8 cellular contexts compared by ENCODE assay signal in genomic region chr7:150514748-150515222, GRCh38. TPM values are rescaled to one million over a fixed set of nuclear protein-coding genes. Genes with fewer than 3 reads are reported as not detected.
A peak's percentile ranks its signal among the peaks of the same experiment; 100 is the strongest.
DNase-seq lines count a peak whose midpoint lies in the region; ATAC-seq and TF ChIP-seq lines count a peak whose summit lies in the region.

Gene GIMAP7 (plus strand): TSS chr7:150514872. CDS start chr7:150519975, 5,103 bp downstream.

- no peak for DNase-seq in GM23338 (ENCODE audit: low spot score)
- DNase-seq in activated CD4-positive, alpha-beta T cell treated with anti-CD3 and anti-CD28 coated beads, Interleukin-2, amount 50 U/mL, for 48 hours: peak; percentile 54 to 68
- DNase-seq in Right ventricle myocardium superior: peak; percentile 43
- DNase-seq in stimulated activated CD4-positive, alpha-beta T cell treated with anti-CD3 and anti-CD28 coated beads, TNF-alpha, amount 100 ng/mL, for 4 hours (ENCODE audit: low read depth in 3 of 3): peak in 2 of 3 experiments; percentile 23 to 36
- no peak for DNase-seq in amniotic stem cell (lab: John Stamatoyannopoulos, UW)
- DNase-seq in AG20443 (ENCODE audit: low spot score): no peak
- DNase-seq in germinal center (ENCODE audit: low spot score): no peak

- no peaks in the 10 kb centered on the region for H3K79me2 ChIP-seq in GM23338 (replicated peaks; ENCODE audit: insufficient read depth)

- H3K9me3 ChIP-seq in BLaER1: no peaks in the 10 kb centered on the region

- H3K9me2 ChIP-seq in GM23338 (ENCODE audit: insufficient read depth): peaks cover 11% of the 10 kb centered on the region; the same call in 1 of the 2 replicates

- H3K27ac ChIP-seq in BLaER1: no peak within 1 kb of the TSS
- no peak within 1 kb of the TSS for H3K27ac ChIP-seq in GM23338 (ENCODE audit: low read depth)

- H3K27me3 Mint-ChIP-seq in GM23338 (ENCODE audit: insufficient read depth, low read depth, poor library complexity): no peaks in the 10 kb centered on the region

- no peaks in the 10 kb centered on the region for H3K9me3 Mint-ChIP-seq in GM23338

- H3K4me2 ChIP-seq in BLaER1: peak within 1 kb of the TSS; percentile 15; the same call in 1 of the 2 replicates
- H3K4me2 ChIP-seq in GM23338: no peak within 1 kb of the TSS

- H3K4me1 ChIP-seq in BLaER1: no peaks in the 10 kb centered on the region
- H3K4me1 ChIP-seq in GM23338 (ENCODE audit: insufficient read depth): no peaks in the 10 kb centered on the region

- no peaks in the 10 kb centered on the region for H3K36me3 ChIP-seq in BLaER1
- no peaks in the 10 kb centered on the region for H3K36me3 ChIP-seq in GM23338 (ENCODE audit: insufficient read depth)

- intact Hi-C loops in Right ventricle myocardium superior (cut with DNase I): no loop called here

- no peaks in the 10 kb centered on the region for H3F3A ChIP-seq in GM23338 (replicated peaks; ENCODE audit: low read depth)

- no peak; the same call in 2 of the 3 replicates for ATAC-seq in GM23338
- ATAC-seq in Right ventricle myocardium superior (ENCODE audit: poor library complexity): peak; percentile 71

- H3K27ac Mint-ChIP-seq in GM23338: no peak within 1 kb of the TSS

- no peaks in the 10 kb centered on the region for H3K36me3 Mint-ChIP-seq in GM23338 (ENCODE audit: low read depth)

- peaks cover 6% of the 10 kb centered on the region; the same call in 2 of the 3 replicates for H3K4me1 Mint-ChIP-seq in GM23338

- H2AFZ ChIP-seq in GM23338: peak within 1 kb of the TSS; percentile 70; the same call in 1 of the 2 replicates

- H3K4me3 Mint-ChIP-seq in GM23338: no peak within 1 kb of the TSS

- no peaks in the 10 kb centered on the region for H4K20me1 ChIP-seq in BLaER1
- no peaks in the 10 kb centered on the region for H4K20me1 ChIP-seq in GM23338 (replicated peaks; ENCODE audit: insufficient read depth)

- no peak for TF ChIP-seq CTCF in GM23338 (conservative IDR thresholded peaks at IDR 0.05; ENCODE audit: low read depth in 2 of 2)

- H3K4me3 ChIP-seq in BLaER1: no peak within 1 kb of the TSS
- no peak within 1 kb of the TSS for H3K4me3 ChIP-seq in GM23338

- H3K9ac ChIP-seq in BLaER1: no peak within 1 kb of the TSS

- H3K27me3 ChIP-seq in BLaER1 (no peaks in the 10 kb centered on the region), GM23338 (ENCODE audit: insufficient read depth) (no peaks in the 10 kb centered on the region)

TF ChIP-seq in GM23338, 12 proteins besides CTCF, POLR2A, EP300 and RAD21 (continues in another document):
- TF ChIP-seq ZNF331 (CRISPR knock-in tag; IDR thresholded peaks at IDR 0.05; ENCODE audit: low read depth) (no peak), STAT1 (IDR thresholded peaks at IDR 0.05; ENCODE audit: unreplicated experiment) (no peak), CREB1 (CRISPR knock-in tag; IDR thresholded peaks at IDR 0.05; ENCODE audit: low read depth) (no peak), POLR2AphosphoS5 (IDR thresholded peaks at IDR 0.05; ENCODE audit: low read depth) (no peak), ZNF114 (CRISPR knock-in tag; IDR thresholded peaks at IDR 0.05) (no peak), JUNB (IDR thresholded peaks at IDR 0.05; ENCODE audit: unreplicated experiment) (no peak), EZH2 (IDR thresholded peaks at IDR 0.05; ENCODE audit: low read depth, unreplicated experiment) (no peak)
- TF ChIP-seq, protein P1, sequence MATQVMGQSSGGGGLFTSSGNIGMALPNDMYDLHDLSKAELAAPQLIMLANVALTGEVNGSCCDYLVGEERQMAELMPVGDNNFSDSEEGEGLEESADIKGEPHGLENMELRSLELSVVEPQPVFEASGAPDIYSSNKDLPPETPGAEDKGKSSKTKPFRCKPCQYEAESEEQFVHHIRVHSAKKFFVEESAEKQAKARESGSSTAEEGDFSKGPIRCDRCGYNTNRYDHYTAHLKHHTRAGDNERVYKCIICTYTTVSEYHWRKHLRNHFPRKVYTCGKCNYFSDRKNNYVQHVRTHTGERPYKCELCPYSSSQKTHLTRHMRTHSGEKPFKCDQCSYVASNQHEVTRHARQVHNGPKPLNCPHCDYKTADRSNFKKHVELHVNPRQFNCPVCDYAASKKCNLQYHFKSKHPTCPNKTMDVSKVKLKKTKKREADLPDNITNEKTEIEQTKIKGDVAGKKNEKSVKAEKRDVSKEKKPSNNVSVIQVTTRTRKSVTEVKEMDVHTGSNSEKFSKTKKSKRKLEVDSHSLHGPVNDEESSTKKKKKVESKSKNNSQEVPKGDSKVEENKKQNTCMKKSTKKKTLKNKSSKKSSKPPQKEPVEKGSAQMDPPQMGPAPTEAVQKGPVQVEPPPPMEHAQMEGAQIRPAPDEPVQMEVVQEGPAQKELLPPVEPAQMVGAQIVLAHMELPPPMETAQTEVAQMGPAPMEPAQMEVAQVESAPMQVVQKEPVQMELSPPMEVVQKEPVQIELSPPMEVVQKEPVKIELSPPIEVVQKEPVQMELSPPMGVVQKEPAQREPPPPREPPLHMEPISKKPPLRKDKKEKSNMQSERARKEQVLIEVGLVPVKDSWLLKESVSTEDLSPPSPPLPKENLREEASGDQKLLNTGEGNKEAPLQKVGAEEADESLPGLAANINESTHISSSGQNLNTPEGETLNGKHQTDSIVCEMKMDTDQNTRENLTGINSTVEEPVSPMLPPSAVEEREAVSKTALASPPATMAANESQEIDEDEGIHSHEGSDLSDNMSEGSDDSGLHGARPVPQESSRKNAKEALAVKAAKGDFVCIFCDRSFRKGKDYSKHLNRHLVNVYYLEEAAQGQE (IDR thresholded peaks at IDR 0.05; ENCODE audit: unreplicated experiment): no peak
- TF ChIP-seq, protein P2, sequence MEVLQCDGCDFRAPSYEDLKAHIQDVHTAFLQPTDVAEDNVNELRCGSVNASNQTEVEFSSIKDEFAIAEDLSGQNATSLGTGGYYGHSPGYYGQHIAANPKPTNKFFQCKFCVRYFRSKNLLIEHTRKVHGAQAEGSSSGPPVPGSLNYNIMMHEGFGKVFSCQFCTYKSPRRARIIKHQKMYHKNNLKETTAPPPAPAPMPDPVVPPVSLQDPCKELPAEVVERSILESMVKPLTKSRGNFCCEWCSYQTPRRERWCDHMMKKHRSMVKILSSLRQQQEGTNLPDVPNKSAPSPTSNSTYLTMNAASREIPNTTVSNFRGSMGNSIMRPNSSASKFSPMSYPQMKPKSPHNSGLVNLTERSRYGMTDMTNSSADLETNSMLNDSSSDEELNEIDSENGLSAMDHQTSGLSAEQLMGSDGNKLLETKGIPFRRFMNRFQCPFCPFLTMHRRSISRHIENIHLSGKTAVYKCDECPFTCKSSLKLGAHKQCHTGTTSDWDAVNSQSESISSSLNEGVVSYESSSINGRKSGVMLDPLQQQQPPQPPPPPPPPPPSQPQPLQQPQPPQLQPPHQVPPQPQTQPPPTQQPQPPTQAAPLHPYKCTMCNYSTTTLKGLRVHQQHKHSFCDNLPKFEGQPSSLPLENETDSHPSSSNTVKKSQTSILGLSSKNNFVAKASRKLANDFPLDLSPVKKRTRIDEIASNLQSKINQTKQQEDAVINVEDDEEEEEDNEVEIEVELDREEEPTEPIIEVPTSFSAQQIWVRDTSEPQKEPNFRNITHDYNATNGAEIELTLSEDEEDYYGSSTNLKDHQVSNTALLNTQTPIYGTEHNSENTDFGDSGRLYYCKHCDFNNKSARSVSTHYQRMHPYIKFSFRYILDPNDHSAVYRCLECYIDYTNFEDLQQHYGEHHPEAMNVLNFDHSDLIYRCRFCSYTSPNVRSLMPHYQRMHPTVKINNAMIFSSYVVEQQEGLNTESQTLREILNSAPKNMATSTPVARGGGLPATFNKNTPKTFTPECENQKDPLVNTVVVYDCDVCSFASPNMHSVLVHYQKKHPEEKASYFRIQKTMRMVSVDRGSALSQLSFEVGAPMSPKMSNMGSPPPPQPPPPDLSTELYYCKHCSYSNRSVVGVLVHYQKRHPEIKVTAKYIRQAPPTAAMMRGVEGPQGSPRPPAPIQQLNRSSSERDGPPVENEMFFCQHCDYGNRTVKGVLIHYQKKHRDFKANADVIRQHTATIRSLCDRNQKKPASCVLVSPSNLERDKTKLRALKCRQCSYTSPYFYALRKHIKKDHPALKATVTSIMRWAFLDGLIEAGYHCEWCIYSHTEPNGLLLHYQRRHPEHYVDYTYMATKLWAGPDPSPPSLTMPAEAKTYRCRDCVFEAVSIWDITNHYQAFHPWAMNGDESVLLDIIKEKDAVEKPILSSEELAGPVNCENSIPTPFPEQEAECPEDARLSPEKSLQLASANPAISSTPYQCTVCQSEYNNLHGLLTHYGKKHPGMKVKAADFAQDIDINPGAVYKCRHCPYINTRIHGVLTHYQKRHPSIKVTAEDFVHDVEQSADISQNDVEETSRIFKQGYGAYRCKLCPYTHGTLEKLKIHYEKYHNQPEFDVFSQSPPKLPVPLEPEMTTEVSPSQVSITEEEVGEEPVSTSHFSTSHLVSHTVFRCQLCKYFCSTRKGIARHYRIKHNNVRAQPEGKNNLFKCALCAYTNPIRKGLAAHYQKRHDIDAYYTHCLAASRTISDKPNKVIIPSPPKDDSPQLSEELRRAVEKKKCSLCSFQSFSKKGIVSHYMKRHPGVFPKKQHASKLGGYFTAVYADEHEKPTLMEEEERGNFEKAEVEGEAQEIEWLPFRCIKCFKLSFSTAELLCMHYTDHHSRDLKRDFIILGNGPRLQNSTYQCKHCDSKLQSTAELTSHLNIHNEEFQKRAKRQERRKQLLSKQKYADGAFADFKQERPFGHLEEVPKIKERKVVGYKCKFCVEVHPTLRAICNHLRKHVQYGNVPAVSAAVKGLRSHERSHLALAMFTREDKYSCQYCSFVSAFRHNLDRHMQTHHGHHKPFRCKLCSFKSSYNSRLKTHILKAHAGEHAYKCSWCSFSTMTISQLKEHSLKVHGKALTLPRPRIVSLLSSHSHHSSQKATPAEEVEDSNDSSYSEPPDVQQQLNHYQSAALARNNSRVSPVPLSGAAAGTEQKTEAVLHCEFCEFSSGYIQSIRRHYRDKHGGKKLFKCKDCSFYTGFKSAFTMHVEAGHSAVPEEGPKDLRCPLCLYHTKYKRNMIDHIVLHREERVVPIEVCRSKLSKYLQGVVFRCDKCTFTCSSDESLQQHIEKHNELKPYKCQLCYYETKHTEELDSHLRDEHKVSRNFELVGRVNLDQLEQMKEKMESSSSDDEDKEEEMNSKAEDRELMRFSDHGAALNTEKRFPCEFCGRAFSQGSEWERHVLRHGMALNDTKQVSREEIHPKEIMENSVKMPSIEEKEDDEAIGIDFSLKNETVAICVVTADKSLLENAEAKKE (CRISPR knock-in tag; IDR thresholded peaks at IDR 0.05): no peak
- TF ChIP-seq, protein P3, sequence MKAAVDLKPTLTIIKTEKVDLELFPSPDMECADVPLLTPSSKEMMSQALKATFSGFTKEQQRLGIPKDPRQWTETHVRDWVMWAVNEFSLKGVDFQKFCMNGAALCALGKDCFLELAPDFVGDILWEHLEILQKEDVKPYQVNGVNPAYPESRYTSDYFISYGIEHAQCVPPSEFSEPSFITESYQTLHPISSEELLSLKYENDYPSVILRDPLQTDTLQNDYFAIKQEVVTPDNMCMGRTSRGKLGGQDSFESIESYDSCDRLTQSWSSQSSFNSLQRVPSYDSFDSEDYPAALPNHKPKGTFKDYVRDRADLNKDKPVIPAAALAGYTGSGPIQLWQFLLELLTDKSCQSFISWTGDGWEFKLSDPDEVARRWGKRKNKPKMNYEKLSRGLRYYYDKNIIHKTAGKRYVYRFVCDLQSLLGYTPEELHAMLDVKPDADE (IDR thresholded peaks at IDR 0.05): no peak

RNA-seq across cellular contexts. Expression of gene GIMAP7, which starts in this region (rescaled TPM):
- total RNA-seq in GM23338 (2014; rRNA removed; shearing (Covaris generic)): not detected in 2 replicates
- polyA plus RNA-seq in GM23338 (2016; fragmentation: Nextera tagmentation; extraction: Ambion mirVana): not detected in 2 replicates
- total RNA-seq in Right ventricle myocardium superior: 22.2 TPM

Comparison
In these comparisons a context has a peak if more than half of its experiments do, and no peak if none do; other contexts are left out.
1. RNA of gene GIMAP7 (total RNA-seq): 22.2 TPM in Right ventricle myocardium superior (single experiment); not detected in GM23338; every median in the first group is over 10 times any median in the second.
2. DNase-seq: peak in activated CD4-positive, alpha-beta T cell treated with anti-CD3 and anti-CD28 coated beads, Interleukin-2, amount 50 U/mL, for 48 hours (2 of 2), Right ventricle myocardium superior (single experiment) and stimulated activated CD4-positive, alpha-beta T cell treated with anti-CD3 and anti-CD28 coated beads, TNF-alpha, amount 100 ng/mL, for 4 hours (2 of 3); none in GM23338 (single experiment), amniotic stem cell (single experiment), AG20443 (single experiment) and germinal center (single experiment).